27 cellular contexts compared by ENCODE assay signal in the genomic region with DNA sequence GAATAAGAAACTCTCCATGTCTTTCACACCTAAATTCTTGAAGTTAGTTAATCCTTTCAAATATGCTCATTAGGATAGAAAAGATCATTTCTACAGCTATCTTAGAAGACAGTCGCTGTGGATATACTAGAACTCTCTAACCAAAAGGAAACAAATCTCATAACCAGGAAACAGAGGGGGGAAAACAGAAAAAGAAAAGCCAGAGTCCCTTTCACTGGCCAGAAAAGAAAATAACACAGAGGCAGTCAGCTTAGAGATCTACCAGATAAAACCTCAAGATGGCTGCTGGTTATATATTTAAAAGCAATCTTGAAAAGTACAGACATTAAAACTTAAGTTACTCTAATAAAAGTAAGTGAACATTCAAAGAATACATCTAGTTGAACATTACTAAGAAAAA. TPM values are rescaled to one million over a fixed set of nuclear protein-coding genes. Genes with fewer than 3 reads are reported as not detected.
DNase-seq lines count a peak whose midpoint lies in the region; ATAC-seq and TF ChIP-seq lines count a peak whose summit lies in the region.
"Had no signal": no experiment of that assay in that cellular context is flagged by ENCODE, and none has a peak within 500 bp of the region (broad histone marks: within the 10 kb centered on the region; RNA-seq: fewer than 3 reads in every experiment).

No MANE protein-coding gene starts in this region.

- peaks cover 88% of the 10 kb centered on the region for H3K36me3 Mint-ChIP-seq in activated T-cell treated with anti-CD3 and anti-CD28 coated beads, Interleukin-2, amount 50 U/mL, for 24 hours (ENCODE audit: low read depth)
- H3K36me3 Mint-ChIP-seq in activated T-cell treated with anti-CD3 and anti-CD28 coated beads, Interleukin-2, amount 50 U/mL, for 4 hours (ENCODE audit: insufficient read depth), result peaks cover 36% of the 10 kb centered on the region
- peaks cover 64% of the 10 kb centered on the region for H3K36me3 Mint-ChIP-seq in CD4-positive, alpha-beta T cell (ENCODE audit: low read depth)
- H3K36me3 Mint-ChIP-seq in activated B cell treated with CpG ODN at 0.5 μM for 24 hours (ENCODE audit: low read depth) (peaks cover 44% of the 10 kb centered on the region), immature natural killer cell (peaks cover 10 to 17% (median 14%) of the 10 kb centered on the region in 3 donors)

- H4K8ac ChIP-seq in trophoblast cell (ENCODE audit: low read depth, low read length), result no peak overlapping the region

- H3K23ac ChIP-seq in trophoblast cell (ENCODE audit: low read length), result no peak overlapping the region

- no peak overlapping the region for H2BK12ac ChIP-seq in trophoblast cell (ENCODE audit: low read length)

- intact Hi-C loops in CD4-positive, alpha-beta T cell (cut with DNase I, micrococcal nuclease), result no loop called here
- intact Hi-C loops in activated B cell treated with CpG ODN at 0.5 μM for 24 hours (cut with micrococcal nuclease), result no loop called here

- H3K9ac ChIP-seq in trophoblast cell (ENCODE audit: low read length), result no peak overlapping the region

- no peak overlapping the region for H2BK5ac ChIP-seq in trophoblast cell (ENCODE audit: low read depth, low read length, poor library complexity)

- H2AFZ ChIP-seq in trophoblast cell (ENCODE audit: insufficient read depth, low read length, poor library complexity), result no peak overlapping the region
- H2AFZ ChIP-seq: hepatocyte had no signal

- no peak for ATAC-seq in activated T-cell treated with anti-CD3 and anti-CD28 coated beads, Interleukin-2, amount 50 U/mL, for 4 hours
- ATAC-seq in CD4-positive, alpha-beta T cell (ENCODE audit: poor library complexity), result no peak
- ATAC-seq in activated B cell treated with CpG ODN at 0.5 μM for 24 hours (ENCODE audit: low read depth), result no peak
- ATAC-seq: activated CD4-positive, CD25-positive, alpha-beta regulatory T cell treated with anti-CD3 and anti-CD28 coated beads, Interleukin-2, amount 50 U/mL, for 24 hours; left colon had no signal

- DNase-seq in activated T-cell treated with anti-CD3 and anti-CD28 coated beads, Interleukin-2, amount 50 U/mL, for 24 hours, result no peak
- DNase-seq in activated T-cell treated with anti-CD3 and anti-CD28 coated beads, Interleukin-2, amount 50 U/mL, for 4 hours, result no peak
- no peak for DNase-seq in CD4-positive, alpha-beta T cell
- no peak for DNase-seq in activated B cell treated with CpG ODN at 0.5 μM for 24 hours
- no peak for DNase-seq in immature natural killer cell
- no peak for DNase-seq in stimulated activated naive CD4-positive, alpha-beta T cell treated with Interleukin-2 at 50 U/mL for 16 hours (lab: John Stamatoyannopoulos, UW)
- no peak for DNase-seq in NCI-H2171 treated with DMSO at 0.1 percent for 48 hours (lab: John Stamatoyannopoulos, UW)
- DNase-seq in trophoblast cell, result no peak
- DNase-seq: activated CD8-positive, alpha-beta memory T cell treated with anti-CD3 and anti-CD28 coated beads for 24 hours; activated naive CD4-positive, alpha-beta T cell treated with anti-CD3 and anti-CD28 coated beads, Interleukin-2, amount 50 U/mL, for 16 hours; BE2C; Caco-2; DND-41; endodermal cell; esophagus squamous epithelium; left colon; NCI-H1105; NCI-H1930; NCI-H526 treated with DMSO at 0.1 percent for 48 hours; Peyer's patch; SIG-M5; tibial artery had no signal

- CTCF ChIA-PET in CD4-positive, alpha-beta T cell (lab: Charles Lee), result no interaction called here
- CTCF ChIA-PET in activated B cell treated with CpG ODN at 0.5 μM for 24 hours (lab: Charles Lee), result no interaction called here

- H4K91ac ChIP-seq in trophoblast cell (ENCODE audit: low read depth, low read length), result no peak overlapping the region

- H3K27ac Mint-ChIP-seq in activated T-cell treated with anti-CD3 and anti-CD28 coated beads, Interleukin-2, amount 50 U/mL, for 24 hours, result peak overlapping the region; percentile 9
- H3K27ac Mint-ChIP-seq in CD4-positive, alpha-beta T cell, result peak overlapping the region; percentile 18
- peak overlapping the region; percentile 18 for H3K27ac Mint-ChIP-seq in activated B cell treated with CpG ODN at 0.5 μM for 24 hours
- H3K27ac Mint-ChIP-seq in immature natural killer cell, result peak overlapping the region; percentile 19 to 88 (median 56)
- H3K27ac Mint-ChIP-seq: endodermal cell had no signal

- WGBS in trophoblast cell (ENCODE audit: extremely low coverage, insufficient coverage, insufficient read length), result no CpG with 5 or more reads among the region's 1 CpG

- H3K27me3 ChIP-seq in CD4-positive, alpha-beta T cell (ENCODE audit: control insufficient read depth, insufficient read depth, low read length), result no peaks in the 10 kb centered on the region
- no peaks in the 10 kb centered on the region for H3K27me3 ChIP-seq in trophoblast cell (ENCODE audit: insufficient read depth, low read length)
- H3K27me3 ChIP-seq: ascending aorta, BE2C, esophagus squamous epithelium, hepatocyte, Peyer's patch, tibial artery had no signal

- H3K14ac ChIP-seq in trophoblast cell (ENCODE audit: low read length), result no peak overlapping the region

- H2BK120ac ChIP-seq in trophoblast cell (ENCODE audit: insufficient read depth, low read length, poor library complexity), result no peak overlapping the region

- no peaks in the 10 kb centered on the region for H3K9me3 Mint-ChIP-seq in activated T-cell treated with anti-CD3 and anti-CD28 coated beads, Interleukin-2, amount 50 U/mL, for 24 hours
- no peaks in the 10 kb centered on the region for H3K9me3 Mint-ChIP-seq in activated T-cell treated with anti-CD3 and anti-CD28 coated beads, Interleukin-2, amount 50 U/mL, for 4 hours
- no peaks in the 10 kb centered on the region for H3K9me3 Mint-ChIP-seq in CD4-positive, alpha-beta T cell
- H3K9me3 Mint-ChIP-seq in activated B cell treated with CpG ODN at 0.5 μM for 24 hours (no peaks in the 10 kb centered on the region), immature natural killer cell (no peaks in the 10 kb centered on the region)
- H3K9me3 Mint-ChIP-seq: endodermal cell had no signal

- no peaks in the 10 kb centered on the region for H3K4me1 ChIP-seq in trophoblast cell (ENCODE audit: control insufficient read depth in 1 of 2, insufficient read depth in 2 of 2, low read length in 2 of 2)
- H3K4me1 ChIP-seq: BE2C, Caco-2, Peyer's patch had no signal

- H3K4ac ChIP-seq in trophoblast cell (ENCODE audit: low read depth, low read length), result no peak overlapping the region

- no peaks in the 10 kb centered on the region for H3K9me3 ChIP-seq in CD4-positive, alpha-beta T cell (ENCODE audit: control insufficient read depth, low read length)
- H3K9me3 ChIP-seq in trophoblast cell (ENCODE audit: insufficient read depth, low read depth, low read length), result no peaks in the 10 kb centered on the region
- H3K9me3 ChIP-seq: ascending aorta, BE2C, Caco-2, esophagus squamous epithelium, HAP-1, Peyer's patch, tibial artery had no signal

- no peaks in the 10 kb centered on the region for H3K27me3 Mint-ChIP-seq in activated T-cell treated with anti-CD3 and anti-CD28 coated beads, Interleukin-2, amount 50 U/mL, for 24 hours
- no peaks in the 10 kb centered on the region for H3K27me3 Mint-ChIP-seq in activated T-cell treated with anti-CD3 and anti-CD28 coated beads, Interleukin-2, amount 50 U/mL, for 4 hours (ENCODE audit: low read depth)
- no peaks in the 10 kb centered on the region for H3K27me3 Mint-ChIP-seq in CD4-positive, alpha-beta T cell
- H3K27me3 Mint-ChIP-seq in activated B cell treated with CpG ODN at 0.5 μM for 24 hours (no peaks in the 10 kb centered on the region), immature natural killer cell (ENCODE audit: low read depth in 3 of 3) (peaks cover 2 to 10% (median 2%) of the 10 kb centered on the region in 3 donors)

- no peaks in the 10 kb centered on the region for H3K79me1 ChIP-seq in trophoblast cell (ENCODE audit: low read length)

- H3K36me3 ChIP-seq in trophoblast cell (ENCODE audit: control insufficient read depth in 1 of 2, insufficient read depth in 2 of 2, low read length in 2 of 2), result peaks cover 9 to 12% of the 10 kb centered on the region in 2 experiments

- POLR2A ChIA-PET in CD4-positive, alpha-beta T cell (lab: Charles Lee), result no interaction called here
- POLR2A ChIA-PET in activated B cell treated with CpG ODN at 0.5 μM for 24 hours (lab: Charles Lee), result no interaction called here

- H3K4me3 Mint-ChIP-seq in activated T-cell treated with anti-CD3 and anti-CD28 coated beads, Interleukin-2, amount 50 U/mL, for 24 hours, result no peak overlapping the region
- H3K4me3 Mint-ChIP-seq in activated T-cell treated with anti-CD3 and anti-CD28 coated beads, Interleukin-2, amount 50 U/mL, for 4 hours, result no peak overlapping the region
- H3K4me3 Mint-ChIP-seq in CD4-positive, alpha-beta T cell, result no peak overlapping the region
- no peak overlapping the region for H3K4me3 Mint-ChIP-seq in activated B cell treated with CpG ODN at 0.5 μM for 24 hours
- H3K4me3 Mint-ChIP-seq in immature natural killer cell, result no peak overlapping the region
- H3K4me3 Mint-ChIP-seq: endodermal cell had no signal

- no peak overlapping the region for H3K4me2 ChIP-seq in trophoblast cell (ENCODE audit: low read length)
- H3K4me2 ChIP-seq: hepatocyte had no signal

- H3K4me3 ChIP-seq in trophoblast cell (ENCODE audit: low read depth, low read length), result no peak overlapping the region
- H3K4me3 ChIP-seq: ascending aorta, esophagus squamous epithelium, HAP-1, hepatocyte, Peyer's patch, skin epidermis, tibial artery had no signal

- no peak overlapping the region for H3K18ac ChIP-seq in trophoblast cell (ENCODE audit: low read length)

- H3K4me1 Mint-ChIP-seq in activated T-cell treated with anti-CD3 and anti-CD28 coated beads, Interleukin-2, amount 50 U/mL, for 24 hours (ENCODE audit: low read depth), result peaks cover 52% of the 10 kb centered on the region
- peaks cover 55% of the 10 kb centered on the region for H3K4me1 Mint-ChIP-seq in activated T-cell treated with anti-CD3 and anti-CD28 coated beads, Interleukin-2, amount 50 U/mL, for 4 hours (ENCODE audit: low read depth)
- peaks cover 66% of the 10 kb centered on the region for H3K4me1 Mint-ChIP-seq in CD4-positive, alpha-beta T cell (ENCODE audit: low read depth)
- H3K4me1 Mint-ChIP-seq in activated B cell treated with CpG ODN at 0.5 μM for 24 hours (peaks cover 33% of the 10 kb centered on the region), immature natural killer cell (peaks cover 65 to 75% of the 10 kb centered on the region in 2 donors)

- no peak overlapping the region for H4K12ac ChIP-seq in trophoblast cell (ENCODE audit: low read depth, low read length)

- H3K27ac ChIP-seq in CD4-positive, alpha-beta T cell (ENCODE audit: low read depth, low read length), result no peak overlapping the region
- H3K27ac ChIP-seq in trophoblast cell (ENCODE audit: low read depth, low read length), result no peak overlapping the region
- H3K27ac ChIP-seq: ascending aorta, esophagus squamous epithelium, hepatocyte, Peyer's patch, skin epidermis, tibial artery had no signal

- peaks cover 12% of the 10 kb centered on the region for H3K79me2 ChIP-seq in trophoblast cell (ENCODE audit: control insufficient read depth, insufficient read depth, low read length, poor library complexity)

- no peak for TF ChIP-seq CTCF in CD4-positive, alpha-beta T cell (IDR thresholded peaks at IDR 0.05)
- TF ChIP-seq CTCF in activated B cell treated with CpG ODN at 0.5 μM for 24 hours (IDR thresholded peaks at IDR 0.05), result no peak

- no peak overlapping the region for H2AK5ac ChIP-seq in trophoblast cell (ENCODE audit: low read length)

RNA-seq across cellular contexts. Expression of a gene that starts 19.6 kb away (rescaled TPM):
- total RNA-seq in activated T-cell treated with anti-CD3 and anti-CD28 coated beads, Interleukin-2, amount 50 U/mL, for 4 hours, result 100 to 1,000 TPM; 105 to 108 (median 106) TPM
- total RNA-seq in CD4-positive, alpha-beta T cell, result 10 to 100 TPM; 58.3 to 61.0 TPM
- total RNA-seq in activated B cell treated with CpG ODN at 0.5 μM for 24 hours, result 59.2 and 63.8 TPM in 2 replicates
- polyA plus RNA-seq in immature natural killer cell, result 1 to 10 TPM; 2.0 to 7.0 (median 2.6) TPM
- 45.7 and 47.3 TPM in 2 replicates for polyA plus RNA-seq in trophoblast cell (2013)
